In the genomic region with DNA sequence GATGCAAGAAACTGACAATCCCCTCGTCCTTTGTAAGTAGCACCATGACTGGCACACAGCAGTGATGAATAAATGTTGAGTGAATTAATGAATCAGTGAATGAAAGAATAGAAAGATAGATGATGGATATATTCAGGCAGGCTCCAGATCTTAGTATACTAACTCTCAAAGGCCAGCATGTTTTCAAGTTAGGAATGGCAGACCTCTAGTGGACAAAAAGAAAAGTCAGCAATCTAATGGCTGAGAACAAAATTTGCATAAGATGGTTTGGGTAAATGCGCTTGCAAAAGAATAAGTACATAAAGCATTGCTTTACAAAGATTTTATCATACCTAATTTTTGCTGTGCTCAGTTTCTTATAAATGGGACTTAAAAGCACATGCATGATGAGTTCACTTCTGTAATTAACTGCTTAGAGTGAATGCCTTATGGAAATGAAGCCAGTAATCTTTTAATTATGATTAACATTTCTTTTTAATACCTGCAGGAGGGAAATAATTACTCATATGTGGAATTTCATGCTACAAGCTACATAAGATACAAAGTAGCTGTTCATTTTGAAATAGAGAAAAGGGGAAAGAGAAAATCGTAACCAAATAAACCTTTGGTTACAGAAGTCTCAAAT, we compare ENCODE assay signal across 9 cellular contexts.
DNase-seq lines count a peak whose midpoint lies in the region; ATAC-seq, FAIRE-seq and TF ChIP-seq lines count a peak whose summit lies in the region.
"Had no signal": no experiment of that assay in that cellular context is flagged by ENCODE, and none has a peak within 500 bp of the region (broad histone marks: within the 10 kb centered on the region; RNA-seq: fewer than 3 reads in every experiment).

No MANE protein-coding gene starts in this region.

- no peak for TF ChIP-seq EP300 in tibial nerve (IDR thresholded peaks at IDR 0.05)

- no peaks in the 10 kb centered on the region for H3K4me1 ChIP-seq in keratinocyte (ENCODE audit: control insufficient read depth, extremely low read depth, insufficient read depth, low read length)
- no peaks in the 10 kb centered on the region for H3K4me1 ChIP-seq in tibial nerve

- H4K20me1 ChIP-seq in keratinocyte (ENCODE audit: control insufficient read depth, extremely low read depth, insufficient read depth, low read length), result no peaks in the 10 kb centered on the region

- FAIRE-seq in keratinocyte (lab: Jason Lieb, UNC), result peak; percentile 43

- no peak overlapping the region for H3K4me3 ChIP-seq in keratinocyte (ENCODE audit: control insufficient read depth in 2 of 3, extremely low read depth in 1 of 3, insufficient read depth in 2 of 3, low read depth in 1 of 3, low read length in 3 of 3)
- H3K4me3 ChIP-seq in tibial nerve, result no peak overlapping the region

- H3K36me3 ChIP-seq in keratinocyte (ENCODE audit: control insufficient read depth in 2 of 2, extremely low read depth in 1 of 2, insufficient read depth in 2 of 2, low read length in 2 of 2) (no peaks in the 10 kb centered on the region), tibial nerve (no peaks in the 10 kb centered on the region)
- H3K36me3 ChIP-seq: neutrophil had no signal

- H3K27ac ChIP-seq in keratinocyte (ENCODE audit: control insufficient read depth, insufficient read depth, low read length) (no peak overlapping the region), tibial nerve (no peak overlapping the region)
- H3K27ac ChIP-seq: neutrophil had no signal

- H3K9me3 ChIP-seq in keratinocyte (ENCODE audit: control insufficient read depth, low read depth, low read length), result no peaks in the 10 kb centered on the region
- no peaks in the 10 kb centered on the region for H3K9me3 ChIP-seq in tibial nerve
- H3K9me3 ChIP-seq: neutrophil had no signal

- H3K27me3 ChIP-seq in keratinocyte (ENCODE audit: control insufficient read depth, extremely low read depth, insufficient read depth, low read length) (no peaks in the 10 kb centered on the region), tibial nerve (no peaks in the 10 kb centered on the region)
- H3K27me3 ChIP-seq: neutrophil had no signal

- TF ChIP-seq CTCF in keratinocyte (optimal IDR thresholded peaks at IDR 0.05 in 1 of 3, IDR thresholded peaks at IDR 0.05 in 1 of 3, conservative IDR thresholded peaks at IDR 0.05 in 1 of 3; ENCODE audit: extremely low read depth in 1 of 3, insufficient read depth in 2 of 3, low read length in 3 of 3) (peak in 2 of 3 experiments; percentile 61 to 69), tibial nerve (IDR thresholded peaks at IDR 0.05) (peak; percentile 53 to 78 (median 71))

- H2AFZ ChIP-seq in keratinocyte (ENCODE audit: control insufficient read depth, low read length), result no peak overlapping the region

- dilution Hi-C loops in keratinocyte (cut with MboI; ENCODE audit: extremely low pct_ligation_motif_present, low sequenced_read_pairs), result no loop called here

- no peak overlapping the region for H3K4me2 ChIP-seq in keratinocyte (ENCODE audit: control insufficient read depth, extremely low read depth, insufficient read depth, low read depth, low read length)

- no peaks in the 10 kb centered on the region for H3K79me2 ChIP-seq in keratinocyte (ENCODE audit: control insufficient read depth, insufficient read depth, low read length)

- TF ChIP-seq POLR2A in tibial nerve (IDR thresholded peaks at IDR 0.05), result no peak

- peak; percentile 63 for DNase-seq in COLO829 (ENCODE audit: low spot score)
- DNase-seq in NCI-H460 (ENCODE audit: extremely low read depth, low read depth), result peak; percentile 53
- peak; percentile 5 for DNase-seq in brain pericyte (ENCODE audit: low read depth, low spot score)
- peak; percentile 2 for DNase-seq in keratinocyte (ENCODE audit: low read depth, low spot score)
- no peak for DNase-seq in tibial nerve (ENCODE audit: low spot score in 2 of 2)
- DNase-seq in occipital lobe (lab: John Stamatoyannopoulos, UW), result no peak

- H3K9ac ChIP-seq in keratinocyte (ENCODE audit: control insufficient read depth, extremely low read depth, insufficient read depth, low read length), result no peak overlapping the region

- 55 to 58% methylated on average over 3 of the region's 3 CpGs for WGBS in tibial nerve, 2 donors

- ATAC-seq in GM18868 (IDR thresholded peaks at IDR 0.05; ENCODE audit: unreplicated experiment) (peak; percentile 62), HG03108 (IDR thresholded peaks at IDR 0.05; ENCODE audit: unreplicated experiment) (peak; percentile 72)

- no peaks in the 10 kb centered on the region for H3K9me1 ChIP-seq in keratinocyte (ENCODE audit: control insufficient read depth, extremely low read depth, insufficient read depth, low read length)

Comparison
In these comparisons a context has a peak if more than half of its experiments do, and no peak if none do; other contexts are left out.
1. DNase-seq: peak in COLO829 (single experiment), NCI-H460 (single experiment), brain pericyte (single experiment) and keratinocyte (single experiment); none in tibial nerve (0 of 2) and occipital lobe (single experiment).